8 cellular contexts compared by ENCODE assay signal in genomic region chr18:59899298-59900221, GRCh38. TPM values are rescaled to one million over a fixed set of nuclear protein-coding genes. Genes with fewer than 3 reads are reported as not detected.
A peak's percentile ranks its signal among the peaks of the same experiment; 100 is the strongest.
DNase-seq lines count a peak whose midpoint lies in the region; ATAC-seq, FAIRE-seq and TF ChIP-seq lines count a peak whose summit lies in the region.

Gene PMAIP1 (plus strand): TSS chr18:59899996. CDS start chr18:59900178, 182 bp downstream.

- dilution Hi-C loops in keratinocyte (cut with MboI; ENCODE audit: extremely low pct_ligation_motif_present, low sequenced_read_pairs), result no loop called here

- H3K36me3 Mint-ChIP-seq in WTC11, result peaks cover 35% of the 10 kb centered on the region

- peaks cover 37% of the 10 kb centered on the region for H3K79me2 ChIP-seq in keratinocyte (ENCODE audit: control insufficient read depth, insufficient read depth, low read length)

- no peaks in the 10 kb centered on the region for H3K9me3 ChIP-seq in keratinocyte (ENCODE audit: control insufficient read depth, low read depth, low read length)

- DNase-seq in AG08396 (ENCODE audit: low spot score) (peak; percentile 94), NCI-H345 (lab: John Stamatoyannopoulos, UW) (peak; percentile 93), WTC11 (ENCODE audit: low spot score) (peak; percentile 91), bronchial epithelial cell (ENCODE audit: low read depth) (peak; percentile 85), keratinocyte (ENCODE audit: low read depth, low spot score) (peak; percentile 71)
- peak; percentile 90 for DNase-seq in stimulated activated CD4-positive, alpha-beta T cell treated with anti-CD3 and anti-CD28 coated beads, Interleukin-15, amount 100 ng/mL, for 24 hours

- H3K27ac ChIP-seq in keratinocyte (ENCODE audit: control insufficient read depth, insufficient read depth, low read length), result peak within 1 kb of the TSS; percentile 100

- peak; percentile 81 for FAIRE-seq in bronchial epithelial cell (lab: Jason Lieb, UNC)
- FAIRE-seq in keratinocyte (lab: Jason Lieb, UNC), result peak; percentile 88

- TF ChIP-seq CTCF in WTC11 (IDR thresholded peaks at IDR 0.05) (no peak), bronchial epithelial cell (IDR thresholded peaks at IDR 0.05; ENCODE audit: insufficient read depth, low read length, severe bottlenecking) (no peak), keratinocyte (optimal IDR thresholded peaks at IDR 0.05 in 1 of 3, IDR thresholded peaks at IDR 0.05 in 1 of 3, conservative IDR thresholded peaks at IDR 0.05 in 1 of 3; ENCODE audit: extremely low read depth in 1 of 3, insufficient read depth in 2 of 3, low read length in 3 of 3) (no peak)

- H3K4me1 ChIP-seq in keratinocyte (ENCODE audit: control insufficient read depth, extremely low read depth, insufficient read depth, low read length), result peaks cover 32% of the 10 kb centered on the region

- POLR2A ChIA-PET in WTC11 (lab: Charles Lee), result interaction anchor here (0.6 to 3.1 kb wide), 13 partner anchors 14 to 464 kb away, joined by 3 to 91 read pairs (median 5); no protein-coding TSS in a partner anchor

- H3K4me3 ChIP-seq in bronchial epithelial cell (ENCODE audit: low read depth, low read length) (peak within 1 kb of the TSS; percentile 92), keratinocyte (ENCODE audit: control insufficient read depth in 2 of 3, extremely low read depth in 1 of 3, insufficient read depth in 2 of 3, low read depth in 1 of 3, low read length in 3 of 3) (peak within 1 kb of the TSS; percentile 88 to 92 (median 90))

- H4K20me1 ChIP-seq in keratinocyte (ENCODE audit: control insufficient read depth, extremely low read depth, insufficient read depth, low read length), result no peaks in the 10 kb centered on the region

- CTCF ChIA-PET in WTC11 (lab: Charles Lee), result interaction anchor here (0.7 to 1.3 kb wide), 5 partner anchors 35 to 202 kb away, joined by 3 to 8 read pairs (median 3); partner anchors contain the start of gene CCBE1

- peak within 1 kb of the TSS; percentile 97 for H3K9ac ChIP-seq in keratinocyte (ENCODE audit: control insufficient read depth, extremely low read depth, insufficient read depth, low read length)

- H3K27me3 Mint-ChIP-seq in WTC11 (ENCODE audit: low read depth), result no peaks in the 10 kb centered on the region

- peaks cover 60% of the 10 kb centered on the region for H3K4me1 Mint-ChIP-seq in WTC11

- H3K4me2 ChIP-seq in keratinocyte (ENCODE audit: control insufficient read depth, extremely low read depth, insufficient read depth, low read depth, low read length), result peak within 1 kb of the TSS; percentile 98

- ATAC-seq in GM19025 (IDR thresholded peaks at IDR 0.05; ENCODE audit: low read depth, unreplicated experiment) (peak; percentile 57), HG03196 (IDR thresholded peaks at IDR 0.05; ENCODE audit: unreplicated experiment) (peak; percentile 66), WTC11 (peak; percentile 61)

- H3K9me3 Mint-ChIP-seq in WTC11, result no peaks in the 10 kb centered on the region

- no peaks in the 10 kb centered on the region for H3K27me3 ChIP-seq in bronchial epithelial cell (ENCODE audit: control insufficient read depth, insufficient read depth, low read length)
- H3K27me3 ChIP-seq in keratinocyte (ENCODE audit: control insufficient read depth, extremely low read depth, insufficient read depth, low read length), result no peaks in the 10 kb centered on the region

- H3K9me1 ChIP-seq in keratinocyte (ENCODE audit: control insufficient read depth, extremely low read depth, insufficient read depth, low read length), result no peaks in the 10 kb centered on the region

- peak within 1 kb of the TSS; percentile 86 for H2AFZ ChIP-seq in keratinocyte (ENCODE audit: control insufficient read depth, low read length)

- H3K4me3 Mint-ChIP-seq in WTC11, result peak within 1 kb of the TSS; percentile 93

- H3K36me3 ChIP-seq in bronchial epithelial cell (ENCODE audit: control insufficient read depth, insufficient read depth, low read length) (no peaks in the 10 kb centered on the region), keratinocyte (ENCODE audit: control insufficient read depth in 2 of 2, extremely low read depth in 1 of 2, insufficient read depth in 2 of 2, low read length in 2 of 2) (no peaks in the 10 kb centered on the region)

- H3K27ac Mint-ChIP-seq in WTC11, result peak within 1 kb of the TSS; percentile 99

TF ChIP-seq in WTC11, 78 proteins besides CTCF, POLR2A, EP300 and RAD21 (continues in another document):
- TF ChIP-seq FOXP4 (CRISPR knock-in tag; IDR thresholded peaks at IDR 0.05) (peak; percentile 67), CBFB (CRISPR knock-in tag; IDR thresholded peaks at IDR 0.05; ENCODE audit: low read depth) (0 out of 2 replicates have a peak, but pooled peaks have one; percentile 47), MAX (CRISPR knock-in tag; IDR thresholded peaks at IDR 0.05) (no peak; the same call in 1 of the 2 replicates), ZNF423 (CRISPR knock-in tag; IDR thresholded peaks at IDR 0.05) (0 out of 2 replicates have a peak, but pooled peaks have one; percentile 40), CREB1 (CRISPR knock-in tag; IDR thresholded peaks at IDR 0.05) (no peak; the same call in 1 of the 2 replicates), ZSCAN18 (CRISPR knock-in tag; IDR thresholded peaks at IDR 0.05) (no peak), FOXJ3 (CRISPR knock-in tag; IDR thresholded peaks at IDR 0.05; ENCODE audit: borderline replicate concordance) (no peak), AR (CRISPR knock-in tag; IDR thresholded peaks at IDR 0.05) (no peak), ZNF138 (CRISPR knock-in tag; conservative IDR thresholded peaks at IDR 0.05) (peak; percentile 16; the same call in 1 of the 2 replicates), CREM (CRISPR knock-in tag; IDR thresholded peaks at IDR 0.05) (0 out of 2 replicates have a peak, but pooled peaks have one; percentile 60), ELF4 (CRISPR knock-in tag; IDR thresholded peaks at IDR 0.05; ENCODE audit: low read depth) (no peak), ESRRA (CRISPR knock-in tag; IDR thresholded peaks at IDR 0.05; ENCODE audit: borderline replicate concordance) (0 out of 2 replicates have a peak, but pooled peaks have one; percentile 74), RORB (CRISPR knock-in tag; IDR thresholded peaks at IDR 0.05) (no peak)

RNA-seq across cellular contexts. Expression of gene PMAIP1, which starts in this region (rescaled TPM):
- total RNA-seq in WTC11 (2021), result 152 to 162 TPM (median 161 TPM) in 3 replicates
- total RNA-seq in bronchial epithelial cell, result 12.1 and 16.6 TPM in 2 replicates
- polyA plus RNA-seq in keratinocyte, result 24.1 to 49.1 TPM (median 31.8 TPM) in 3 replicates
- polyA plus RNA-seq in keratinocyte (2011; ENCODE audit: low read depth), result 38.1 TPM
- polyA plus RNA-seq in keratinocyte (2011; cell fraction: cytosol; rRNA removed), result 21.5 and 27.2 TPM in 2 replicates
- 42.2 and 47.9 TPM in 2 replicates for polyA plus RNA-seq in keratinocyte (2011; cell fraction: nucleus; rRNA removed)
- polyA plus RNA-seq in keratinocyte (2012; ENCODE audit: low replicate concordance), result 25.9 and 53.6 TPM in 2 replicates
- 3.7 to 11.4 TPM (median 10.4 TPM) in 3 replicates for polyA minus RNA-seq in keratinocyte
- polyA minus RNA-seq in keratinocyte (2011; cell fraction: cytosol; rRNA and poly(A)+ RNA removed), result 23.8 TPM
- polyA minus RNA-seq in keratinocyte (2011; cell fraction: nucleus; rRNA and poly(A)+ RNA removed), result 23.4 and 28.2 TPM in 2 replicates

Comparison
In these comparisons a context has a peak if more than half of its experiments do, and no peak if none do; other contexts are left out.
1. Peak in every context shown above with its lines: DNase-seq, ATAC-seq, H3K4me3 ChIP-seq and H3K27ac ChIP-seq.